21 cellular contexts compared by ENCODE assay signal in genomic region chr16:367333-367903, GRCh38. TPM values are rescaled to one million over a fixed set of nuclear protein-coding genes. Genes with fewer than 3 reads are reported as not detected.
A peak's percentile ranks its signal among the peaks of the same experiment; 100 is the strongest.
DNase-seq lines count a peak whose midpoint lies in the region; ATAC-seq, FAIRE-seq and TF ChIP-seq lines count a peak whose summit lies in the region.
"Had no signal": no experiment of that assay in that cellular context is flagged by ENCODE, and none has a peak within 500 bp of the region (broad histone marks: within the 10 kb centered on the region; RNA-seq: fewer than 3 reads in every experiment).

No MANE protein-coding gene starts in this region.

- H3K9me3 Mint-ChIP-seq in activated CD8-positive, alpha-beta memory T cell treated with anti-CD3 and anti-CD28 coated beads, Interleukin-2, amount 10 ng/mL, durations not matched to agents 7 days and 5 days (ENCODE audit: low read depth) = no peaks in the 10 kb centered on the region
- H3K9me3 Mint-ChIP-seq in activated T-helper 1 cell treated with anti-CD3 and anti-CD28 coated beads, Interleukin-12 subunit alpha, Interleukin-12 subunit beta, Interleukin-2, Interleukin-4 antibody, amounts not matched to agents 30 ng/mL and 10 ng/mL and 1 ng/mL, durations not matched to agents 14 hours and 24 hours and 36 hours = no peaks in the 10 kb centered on the region
- H3K9me3 Mint-ChIP-seq in nephron progenitor cell = no peaks in the 10 kb centered on the region
- H3K9me3 Mint-ChIP-seq: CD14-positive monocyte had no signal

- CTCF ChIA-PET in activated CD8-positive, alpha-beta memory T cell treated with anti-CD3 and anti-CD28 coated beads, Interleukin-2, amount 10 ng/mL, durations not matched to agents 7 days and 5 days (lab: Charles Lee) = no interaction called here

- no peaks in the 10 kb centered on the region; a peak in 1 of 22 replicates for H3K27me3 ChIP-seq in BLaER1 treated with 17β-estradiol and CSF1 and Interleukin-3, amounts not matched to agents 10 nM and 100 nM
- H3K27me3 ChIP-seq: MG63 had no signal

- H4K20me1 ChIP-seq in BLaER1 treated with 17β-estradiol and CSF1 and Interleukin-3, amounts not matched to agents 10 nM and 100 nM = peaks cover 0 to 71% (median 46%) of the 10 kb centered on the region in 11 experiments; a peak in 19 of 22 replicates

- DNase-seq in activated CD8-positive, alpha-beta memory T cell treated with anti-CD3 and anti-CD28 coated beads, Interleukin-2, amount 10 ng/mL, durations not matched to agents 7 days and 5 days = peak; percentile 40
- DNase-seq in activated CD8-positive, alpha-beta memory T cell treated with anti-CD3 and anti-CD28 coated beads, Interleukin-2, amount 50 U/mL, for 4 hours = no peak
- no peak for DNase-seq in activated T-helper 1 cell treated with anti-CD3 and anti-CD28 coated beads, Interleukin-12 subunit alpha, Interleukin-12 subunit beta, Interleukin-2, Interleukin-4 antibody, amounts not matched to agents 30 ng/mL and 10 ng/mL and 1 ng/mL, durations not matched to agents 14 hours and 24 hours and 36 hours (ENCODE audit: low spot score)
- no peak for DNase-seq in nephron progenitor cell
- no peak for DNase-seq in HTR-8/SVneo (ENCODE audit: insufficient read length, low spot score)
- no peak for DNase-seq in D341Med (ENCODE audit: low spot score)
- DNase-seq in NCI-H146 (lab: John Stamatoyannopoulos, UW) = no peak
- DNase-seq: DMS79 treated with DMSO at 0.1 percent for 48 hours, KBM-7, MG63, NCI-H1105, NCI-H187 treated with DMSO at 0.1 percent for 48 hours, NCI-H446, SHP77 treated with DMSO at 0.1 percent for 48 hours had no signal

- FAIRE-seq in HTR-8/SVneo (lab: Jason Lieb, UNC) = no peak
- FAIRE-seq: D721Med, G401.6, GM12891, GM19239 had no signal

- peaks cover 40 to 85% (median 75%) of the 10 kb centered on the region in 10 experiments for H3K4me1 ChIP-seq in BLaER1 treated with 17β-estradiol and CSF1 and Interleukin-3, amounts not matched to agents 10 nM and 100 nM

- peak overlapping the region in 6 of 11 experiments; percentile 22 to 91 (median 79); a peak in 7 of 22 replicates for H3K4me2 ChIP-seq in BLaER1 treated with 17β-estradiol and CSF1 and Interleukin-3, amounts not matched to agents 10 nM and 100 nM

- H3K4me1 Mint-ChIP-seq in activated CD8-positive, alpha-beta memory T cell treated with anti-CD3 and anti-CD28 coated beads, Interleukin-2, amount 10 ng/mL, durations not matched to agents 7 days and 5 days = peaks cover 15% of the 10 kb centered on the region
- peaks cover 5% of the 10 kb centered on the region for H3K4me1 Mint-ChIP-seq in activated T-helper 1 cell treated with anti-CD3 and anti-CD28 coated beads, Interleukin-12 subunit alpha, Interleukin-12 subunit beta, Interleukin-2, Interleukin-4 antibody, amounts not matched to agents 30 ng/mL and 10 ng/mL and 1 ng/mL, durations not matched to agents 14 hours and 24 hours and 36 hours (ENCODE audit: low read depth)
- peaks cover 18% of the 10 kb centered on the region for H3K4me1 Mint-ChIP-seq in nephron progenitor cell

- intact Hi-C loops in activated T-helper 1 cell treated with anti-CD3 and anti-CD28 coated beads, Interleukin-12 subunit alpha, Interleukin-12 subunit beta, Interleukin-2, Interleukin-4 antibody, amounts not matched to agents 30 ng/mL and 10 ng/mL and 1 ng/mL, durations not matched to agents 14 hours and 24 hours and 36 hours (cut with micrococcal nuclease) = no loop called here

- H3K4me3 Mint-ChIP-seq in activated CD8-positive, alpha-beta memory T cell treated with anti-CD3 and anti-CD28 coated beads, Interleukin-2, amount 10 ng/mL, durations not matched to agents 7 days and 5 days = no peak overlapping the region
- H3K4me3 Mint-ChIP-seq in activated T-helper 1 cell treated with anti-CD3 and anti-CD28 coated beads, Interleukin-12 subunit alpha, Interleukin-12 subunit beta, Interleukin-2, Interleukin-4 antibody, amounts not matched to agents 30 ng/mL and 10 ng/mL and 1 ng/mL, durations not matched to agents 14 hours and 24 hours and 36 hours = peak overlapping the region; percentile 20
- H3K4me3 Mint-ChIP-seq in nephron progenitor cell = no peak overlapping the region
- H3K4me3 Mint-ChIP-seq: CD14-positive monocyte had no signal

- no peak overlapping the region for H3K27ac Mint-ChIP-seq in activated CD8-positive, alpha-beta memory T cell treated with anti-CD3 and anti-CD28 coated beads, Interleukin-2, amount 10 ng/mL, durations not matched to agents 7 days and 5 days
- no peak overlapping the region for H3K27ac Mint-ChIP-seq in activated T-helper 1 cell treated with anti-CD3 and anti-CD28 coated beads, Interleukin-12 subunit alpha, Interleukin-12 subunit beta, Interleukin-2, Interleukin-4 antibody, amounts not matched to agents 30 ng/mL and 10 ng/mL and 1 ng/mL, durations not matched to agents 14 hours and 24 hours and 36 hours
- H3K27ac Mint-ChIP-seq in nephron progenitor cell = peak overlapping the region; percentile 84

- peaks cover 5% of the 10 kb centered on the region for H3K27me3 Mint-ChIP-seq in activated CD8-positive, alpha-beta memory T cell treated with anti-CD3 and anti-CD28 coated beads, Interleukin-2, amount 10 ng/mL, durations not matched to agents 7 days and 5 days
- H3K27me3 Mint-ChIP-seq in activated T-helper 1 cell treated with anti-CD3 and anti-CD28 coated beads, Interleukin-12 subunit alpha, Interleukin-12 subunit beta, Interleukin-2, Interleukin-4 antibody, amounts not matched to agents 30 ng/mL and 10 ng/mL and 1 ng/mL, durations not matched to agents 14 hours and 24 hours and 36 hours (ENCODE audit: insufficient read depth) = no peaks in the 10 kb centered on the region
- peaks cover 4% of the 10 kb centered on the region for H3K27me3 Mint-ChIP-seq in nephron progenitor cell (ENCODE audit: low read depth, poor library complexity)

- no peak for TF ChIP-seq CTCF in nephron progenitor cell (IDR thresholded peaks at IDR 0.05)

- H3K36me3 ChIP-seq in BLaER1 treated with 17β-estradiol and CSF1 and Interleukin-3, amounts not matched to agents 10 nM and 100 nM = peaks cover 33 to 51% (median 42%) of the 10 kb centered on the region in 11 experiments

- ATAC-seq in activated CD8-positive, alpha-beta memory T cell treated with anti-CD3 and anti-CD28 coated beads, Interleukin-2, amount 10 ng/mL, durations not matched to agents 7 days and 5 days = no peak
- ATAC-seq: HCT116 had no signal

- H3K9ac ChIP-seq in BLaER1 treated with 17β-estradiol and CSF1 and Interleukin-3, amounts not matched to agents 10 nM and 100 nM = peak overlapping the region in 4 of 11 experiments; percentile 9 to 69 (median 32); a peak in 4 of 22 replicates

- H3K27ac ChIP-seq in BLaER1 treated with 17β-estradiol and CSF1 and Interleukin-3, amounts not matched to agents 10 nM and 100 nM = no peak overlapping the region

- no peak overlapping the region for H3K4me3 ChIP-seq in BLaER1 treated with 17β-estradiol and CSF1 and Interleukin-3, amounts not matched to agents 10 nM and 100 nM
- H3K4me3 ChIP-seq: MG63 had no signal

- H3K9me3 ChIP-seq in BLaER1 treated with 17β-estradiol and CSF1 and Interleukin-3, amounts not matched to agents 10 nM and 100 nM (replicated peaks in 1 of 11) = no peaks in the 10 kb centered on the region
- H3K9me3 ChIP-seq: MG63 had no signal

- peaks cover 11% of the 10 kb centered on the region for H3K36me3 Mint-ChIP-seq in activated CD8-positive, alpha-beta memory T cell treated with anti-CD3 and anti-CD28 coated beads, Interleukin-2, amount 10 ng/mL, durations not matched to agents 7 days and 5 days
- peaks cover 4% of the 10 kb centered on the region for H3K36me3 Mint-ChIP-seq in activated T-helper 1 cell treated with anti-CD3 and anti-CD28 coated beads, Interleukin-12 subunit alpha, Interleukin-12 subunit beta, Interleukin-2, Interleukin-4 antibody, amounts not matched to agents 30 ng/mL and 10 ng/mL and 1 ng/mL, durations not matched to agents 14 hours and 24 hours and 36 hours (ENCODE audit: low read depth)
- peaks cover 9% of the 10 kb centered on the region for H3K36me3 Mint-ChIP-seq in nephron progenitor cell (ENCODE audit: low read depth)

RNA-seq across cellular contexts. Expression of gene MRPL28, which starts 2.9 kb away (rescaled TPM):
- total RNA-seq in activated CD8-positive, alpha-beta memory T cell treated with anti-CD3 and anti-CD28 coated beads, Interleukin-2, amount 10 ng/mL, durations not matched to agents 7 days and 5 days = 10 to 100 TPM; 89.0 to 90.7 TPM
- total RNA-seq in activated T-helper 1 cell treated with anti-CD3 and anti-CD28 coated beads, Interleukin-12 subunit alpha, Interleukin-12 subunit beta, Interleukin-2, Interleukin-4 antibody, amounts not matched to agents 30 ng/mL and 10 ng/mL and 1 ng/mL, durations not matched to agents 14 hours and 24 hours and 36 hours = 110 and 115 TPM in 2 replicates

RNA-seq across cellular contexts. Expression of gene PGAP6, which starts 14.4 kb away (rescaled TPM):
- 10 to 100 TPM; 46.6 to 50.4 TPM for total RNA-seq in activated CD8-positive, alpha-beta memory T cell treated with anti-CD3 and anti-CD28 coated beads, Interleukin-2, amount 10 ng/mL, durations not matched to agents 7 days and 5 days
- 35.7 and 36.3 TPM in 2 replicates for total RNA-seq in activated T-helper 1 cell treated with anti-CD3 and anti-CD28 coated beads, Interleukin-12 subunit alpha, Interleukin-12 subunit beta, Interleukin-2, Interleukin-4 antibody, amounts not matched to agents 30 ng/mL and 10 ng/mL and 1 ng/mL, durations not matched to agents 14 hours and 24 hours and 36 hours

RNA-seq across cellular contexts. Expression of gene AXIN1, which starts 14.9 kb away (rescaled TPM):
- total RNA-seq in activated CD8-positive, alpha-beta memory T cell treated with anti-CD3 and anti-CD28 coated beads, Interleukin-2, amount 10 ng/mL, durations not matched to agents 7 days and 5 days = 10 to 100 TPM; 22.3 to 25.7 TPM
- total RNA-seq in activated T-helper 1 cell treated with anti-CD3 and anti-CD28 coated beads, Interleukin-12 subunit alpha, Interleukin-12 subunit beta, Interleukin-2, Interleukin-4 antibody, amounts not matched to agents 30 ng/mL and 10 ng/mL and 1 ng/mL, durations not matched to agents 14 hours and 24 hours and 36 hours = 28.1 and 30.3 TPM in 2 replicates

RNA-seq across cellular contexts. Expression of gene NME4, which starts 29.6 kb away (rescaled TPM):
- total RNA-seq in activated CD8-positive, alpha-beta memory T cell treated with anti-CD3 and anti-CD28 coated beads, Interleukin-2, amount 10 ng/mL, durations not matched to agents 7 days and 5 days = 1 to 10 TPM; 6.7 to 7.0 TPM
- 57.2 and 58.7 TPM in 2 replicates for total RNA-seq in activated T-helper 1 cell treated with anti-CD3 and anti-CD28 coated beads, Interleukin-12 subunit alpha, Interleukin-12 subunit beta, Interleukin-2, Interleukin-4 antibody, amounts not matched to agents 30 ng/mL and 10 ng/mL and 1 ng/mL, durations not matched to agents 14 hours and 24 hours and 36 hours

RNA-seq across cellular contexts. Expression of gene DECR2, which starts 34.3 kb away (rescaled TPM):
- 1 to 10 TPM; 5.9 to 6.3 TPM for total RNA-seq in activated CD8-positive, alpha-beta memory T cell treated with anti-CD3 and anti-CD28 coated beads, Interleukin-2, amount 10 ng/mL, durations not matched to agents 7 days and 5 days
- total RNA-seq in activated T-helper 1 cell treated with anti-CD3 and anti-CD28 coated beads, Interleukin-12 subunit alpha, Interleukin-12 subunit beta, Interleukin-2, Interleukin-4 antibody, amounts not matched to agents 30 ng/mL and 10 ng/mL and 1 ng/mL, durations not matched to agents 14 hours and 24 hours and 36 hours = 18.0 and 20.1 TPM in 2 replicates
